25 cellular contexts compared by ENCODE assay signal in the genomic region with DNA sequence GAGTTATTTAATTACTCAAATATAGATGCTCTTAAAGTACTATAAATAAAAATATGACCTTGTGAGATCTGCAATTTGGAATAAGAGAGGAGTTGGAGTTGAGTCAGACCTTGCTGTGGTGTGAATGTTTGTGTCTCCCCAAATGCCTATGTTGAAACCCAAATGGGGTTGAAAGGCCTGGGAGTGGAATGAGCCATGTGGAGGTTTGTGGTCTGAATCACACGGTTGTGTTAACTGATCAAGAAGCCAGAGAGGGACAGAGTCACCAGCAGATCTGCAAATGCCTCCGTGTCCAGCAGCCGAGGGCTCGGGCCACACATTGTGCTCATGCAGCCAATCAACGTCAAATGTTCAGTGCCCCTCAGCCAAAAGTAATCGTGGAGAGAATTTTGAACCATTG.
DNase-seq lines count a peak whose midpoint lies in the region; ATAC-seq and TF ChIP-seq lines count a peak whose summit lies in the region.
"Had no signal": no experiment of that assay in that cellular context is flagged by ENCODE, and none has a peak within 500 bp of the region (broad histone marks: within the 10 kb centered on the region; RNA-seq: fewer than 3 reads in every experiment).

No MANE protein-coding gene starts in this region.

- H3K4me3 ChIP-seq in GM23338 (no peak overlapping the region), fibroblast of villous mesenchyme (ENCODE audit: low read depth, low read length) (no peak overlapping the region), gastrocnemius medialis (no peak overlapping the region)
- H3K4me3 ChIP-seq: gastroesophageal sphincter, mucosa of descending colon, tibial artery had no signal

- H3K36me3 ChIP-seq in GM23338 (ENCODE audit: insufficient read depth) (no peaks in the 10 kb centered on the region), gastrocnemius medialis (no peaks in the 10 kb centered on the region)
- H3K36me3 ChIP-seq: gastroesophageal sphincter, tibial artery had no signal

- ATAC-seq in GM23338 (no peak), gastrocnemius medialis (peak; percentile 36 to 65), HG03196 (IDR thresholded peaks at IDR 0.05; ENCODE audit: unreplicated experiment) (no peak)
- ATAC-seq: gastroesophageal sphincter, mucosa of descending colon, sciatic nerve had no signal

- peak overlapping the region; percentile 56; the same call in 1 of the 2 replicates for H2AFZ ChIP-seq in GM23338

- DNase-seq in GM23338 (ENCODE audit: low spot score), result no peak
- DNase-seq in RPMI7951 (ENCODE audit: low read depth), result peak; percentile 48
- DNase-seq in fibroblast of villous mesenchyme (ENCODE audit: low read depth), result peak; percentile 66
- DNase-seq in gastrocnemius medialis, result no peak
- no peak for DNase-seq in activated CD4-positive, alpha-beta T cell treated with anti-CD3 and anti-CD28 coated beads for 4 hours
- DNase-seq in activated CD4-positive, alpha-beta T cell treated with anti-CD3 and anti-CD28 coated beads, Interleukin-2, amount 50 U/mL, for 1 hour, result no peak
- DNase-seq in CD14-positive monocyte (ENCODE audit: low spot score), result no peak
- DNase-seq: activated CD4-positive, alpha-beta memory T cell treated with anti-CD3 and anti-CD28 coated beads, Interleukin-2, amount 10 ng/mL, durations not matched to agents 7 days and 5 days; activated CD4-positive, CD25-positive, alpha-beta regulatory T cell; activated effector memory CD4-positive, alpha-beta T cell treated with Interleukin-2 at 50 U/mL for 16 hours; activated naive CD8-positive, alpha-beta T cell treated with anti-CD3 and anti-CD28 coated beads for 36 hours; CD4-positive, CD25-positive, alpha-beta regulatory T cell; cerebellar nuclear complex; Kasumi-1; mucosa of descending colon; NCI-H1048; NCI-H1694 treated with DMSO at 0.1 percent for 48 hours; NCI-H2171; NCI-H524 treated with DMSO at 0.1 percent for 48 hours; stimulated activated CD4-positive, alpha-beta T cell treated with anti-CD3 and anti-CD28 coated beads, Interleukin-15, amount 100 ng/mL, for 24 hours; tibial artery had no signal

- H3K27ac Mint-ChIP-seq in GM23338 (no peak overlapping the region), CD14-positive monocyte (no peak overlapping the region)
- H3K27ac Mint-ChIP-seq: activated CD4-positive, alpha-beta memory T cell treated with anti-CD3 and anti-CD28 coated beads, Interleukin-2, amount 10 ng/mL, durations not matched to agents 7 days and 5 days; activated naive CD8-positive, alpha-beta T cell treated with anti-CD3 and anti-CD28 coated beads for 36 hours; stimulated activated naive CD8-positive, alpha-beta T cell treated with anti-CD3 and anti-CD28 coated beads, Interleukin-15, Interleukin-2, amounts not matched to agents 100 ng/mL and 50 ng/mL, for 24 hours had no signal

- peaks cover 3% of the 10 kb centered on the region; the same call in 2 of the 3 replicates for H3K4me1 Mint-ChIP-seq in GM23338
- H3K4me1 Mint-ChIP-seq in CD14-positive monocyte, result no peaks in the 10 kb centered on the region
- H3K4me1 Mint-ChIP-seq: activated CD4-positive, alpha-beta memory T cell treated with anti-CD3 and anti-CD28 coated beads, Interleukin-2, amount 10 ng/mL, durations not matched to agents 7 days and 5 days; activated naive CD8-positive, alpha-beta T cell treated with anti-CD3 and anti-CD28 coated beads for 36 hours; CD4-positive, CD25-positive, alpha-beta regulatory T cell had no signal

- H3K4me2 ChIP-seq in GM23338, result no peak overlapping the region

- in situ Hi-C loops in gastrocnemius medialis (cut with MboI; ENCODE audit: low sequenced_read_pairs in 4 of 4), result no loop called here

- H3K27me3 ChIP-seq in GM23338 (ENCODE audit: insufficient read depth) (no peaks in the 10 kb centered on the region), gastrocnemius medialis (no peaks in the 10 kb centered on the region)
- H3K27me3 ChIP-seq: gastroesophageal sphincter, tibial artery had no signal

- no peaks in the 10 kb centered on the region for H3K9me3 Mint-ChIP-seq in GM23338
- H3K9me3 Mint-ChIP-seq in CD14-positive monocyte, result peaks cover 0 to 7% (median 2%) of the 10 kb centered on the region in 7 donors
- H3K9me3 Mint-ChIP-seq: activated CD4-positive, alpha-beta memory T cell treated with anti-CD3 and anti-CD28 coated beads, Interleukin-2, amount 10 ng/mL, durations not matched to agents 7 days and 5 days; activated naive CD8-positive, alpha-beta T cell treated with anti-CD3 and anti-CD28 coated beads for 36 hours; stimulated activated naive CD8-positive, alpha-beta T cell treated with anti-CD3 and anti-CD28 coated beads, Interleukin-15, Interleukin-2, amounts not matched to agents 100 ng/mL and 50 ng/mL, for 24 hours had no signal

- H3K4me3 Mint-ChIP-seq in GM23338 (no peak overlapping the region), CD14-positive monocyte (no peak overlapping the region)
- H3K4me3 Mint-ChIP-seq: activated CD4-positive, alpha-beta memory T cell treated with anti-CD3 and anti-CD28 coated beads, Interleukin-2, amount 10 ng/mL, durations not matched to agents 7 days and 5 days; activated naive CD8-positive, alpha-beta T cell treated with anti-CD3 and anti-CD28 coated beads for 36 hours; CD4-positive, CD25-positive, alpha-beta regulatory T cell; stimulated activated naive CD8-positive, alpha-beta T cell treated with anti-CD3 and anti-CD28 coated beads, Interleukin-15, Interleukin-2, amounts not matched to agents 100 ng/mL and 50 ng/mL, for 24 hours had no signal

- H3K79me2 ChIP-seq in GM23338 (replicated peaks; ENCODE audit: insufficient read depth), result no peaks in the 10 kb centered on the region

- no peaks in the 10 kb centered on the region for H3F3A ChIP-seq in GM23338 (replicated peaks; ENCODE audit: low read depth)

- no peaks in the 10 kb centered on the region for H4K20me1 ChIP-seq in GM23338 (replicated peaks; ENCODE audit: insufficient read depth)

- no peak for TF ChIP-seq POLR2A in gastrocnemius medialis (IDR thresholded peaks at IDR 0.05)

- no peaks in the 10 kb centered on the region for H3K9me3 ChIP-seq in gastrocnemius medialis
- H3K9me3 ChIP-seq: gastroesophageal sphincter, mucosa of descending colon, tibial artery had no signal

- peaks cover 4% of the 10 kb centered on the region; the same call in 1 of the 2 replicates for H3K9me2 ChIP-seq in GM23338 (ENCODE audit: insufficient read depth)

- H3K27me3 Mint-ChIP-seq in GM23338 (ENCODE audit: insufficient read depth, low read depth, poor library complexity) (peaks cover 16% of the 10 kb centered on the region), CD14-positive monocyte (ENCODE audit: low read depth in 3 of 3) (peaks cover 0 to 3% (median 2%) of the 10 kb centered on the region in 3 donors)
- H3K27me3 Mint-ChIP-seq: activated CD4-positive, alpha-beta memory T cell treated with anti-CD3 and anti-CD28 coated beads, Interleukin-2, amount 10 ng/mL, durations not matched to agents 7 days and 5 days; CD4-positive, CD25-positive, alpha-beta regulatory T cell had no signal

- intact Hi-C loops in gastrocnemius medialis (cut with DNase I; ENCODE audit: low total_unique reads) (no loop called here), CD14-positive monocyte (cut with micrococcal nuclease) (no loop called here)

- TF ChIP-seq CTCF in GM23338 (conservative IDR thresholded peaks at IDR 0.05; ENCODE audit: low read depth in 2 of 2) (no peak), fibroblast of villous mesenchyme (IDR thresholded peaks at IDR 0.05; ENCODE audit: insufficient read depth, low read depth, low read length) (no peak), gastrocnemius medialis (IDR thresholded peaks at IDR 0.05 in 4 of 5, conservative IDR thresholded peaks at IDR 0.05 in 1 of 5) (no peak), CD14-positive monocyte (IDR thresholded peaks at IDR 0.05) (no peak)

- no peaks in the 10 kb centered on the region for H3K4me1 ChIP-seq in GM23338 (ENCODE audit: insufficient read depth)
- peaks cover 0 to 4% of the 10 kb centered on the region in 2 donors for H3K4me1 ChIP-seq in gastrocnemius medialis
- H3K4me1 ChIP-seq: tibial artery had no signal

- H3K27ac ChIP-seq in GM23338 (ENCODE audit: low read depth) (no peak overlapping the region), gastrocnemius medialis (no peak overlapping the region)
- H3K27ac ChIP-seq: gastroesophageal sphincter, tibial artery had no signal

- H3K36me3 Mint-ChIP-seq in GM23338 (ENCODE audit: low read depth) (no peaks in the 10 kb centered on the region), CD14-positive monocyte (no peaks in the 10 kb centered on the region)
- H3K36me3 Mint-ChIP-seq: activated naive CD8-positive, alpha-beta T cell treated with anti-CD3 and anti-CD28 coated beads for 36 hours; CD4-positive, CD25-positive, alpha-beta regulatory T cell had no signal

TF ChIP-seq in GM23338, 12 proteins besides CTCF, POLR2A, EP300 and RAD21 (continues in another document):
- TF ChIP-seq, protein P1, sequence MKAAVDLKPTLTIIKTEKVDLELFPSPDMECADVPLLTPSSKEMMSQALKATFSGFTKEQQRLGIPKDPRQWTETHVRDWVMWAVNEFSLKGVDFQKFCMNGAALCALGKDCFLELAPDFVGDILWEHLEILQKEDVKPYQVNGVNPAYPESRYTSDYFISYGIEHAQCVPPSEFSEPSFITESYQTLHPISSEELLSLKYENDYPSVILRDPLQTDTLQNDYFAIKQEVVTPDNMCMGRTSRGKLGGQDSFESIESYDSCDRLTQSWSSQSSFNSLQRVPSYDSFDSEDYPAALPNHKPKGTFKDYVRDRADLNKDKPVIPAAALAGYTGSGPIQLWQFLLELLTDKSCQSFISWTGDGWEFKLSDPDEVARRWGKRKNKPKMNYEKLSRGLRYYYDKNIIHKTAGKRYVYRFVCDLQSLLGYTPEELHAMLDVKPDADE (IDR thresholded peaks at IDR 0.05), result no peak
- TF ChIP-seq ZNF114 (CRISPR knock-in tag; IDR thresholded peaks at IDR 0.05), result no peak
- TF ChIP-seq ZNF331 (CRISPR knock-in tag; IDR thresholded peaks at IDR 0.05; ENCODE audit: low read depth), result no peak
- no peak for TF ChIP-seq STAT1 (IDR thresholded peaks at IDR 0.05; ENCODE audit: unreplicated experiment)
- TF ChIP-seq EZH2phosphoT487 (IDR thresholded peaks at IDR 0.05; ENCODE audit: unreplicated experiment), result no peak

Comparison
In these comparisons a context has a peak if more than half of its experiments do, and no peak if none do; other contexts are left out.
1. ATAC-seq: peak in gastrocnemius medialis (2 of 2); none in GM23338 (single experiment) and HG03196 (single experiment).
2. DNase-seq: peak in RPMI7951 (single experiment) and fibroblast of villous mesenchyme (single experiment); none in GM23338 (single experiment), gastrocnemius medialis (0 of 2), activated CD4-positive, alpha-beta T cell treated with anti-CD3 and anti-CD28 coated beads for 4 hours (0 of 2), activated CD4-positive, alpha-beta T cell treated with anti-CD3 and anti-CD28 coated beads, Interleukin-2, amount 50 U/mL, for 1 hour (single experiment) and CD14-positive monocyte (single experiment).